In genomic region chr4:7793186-7793585, GRCh38 we compare ENCODE assay signal across 1 cellular context.
TF ChIP-seq lines count a peak whose summit lies in the region.

No MANE protein-coding gene starts in this region.

TF ChIP-seq in GM12878, 131 proteins besides CTCF, POLR2A, EP300 and RAD21:
- TF ChIP-seq ZBTB40 (IDR thresholded peaks at IDR 0.05; ENCODE audit: borderline replicate concordance), result peak; percentile 92
- peak; percentile 72 for TF ChIP-seq RUNX3 (IDR thresholded peaks at IDR 0.05; ENCODE audit: low read length)
- TF ChIP-seq ZBTB4 (CRISPR knock-in tag; IDR thresholded peaks at IDR 0.05), result no peak
- TF ChIP-seq NFIC (IDR thresholded peaks at IDR 0.05; ENCODE audit: low read depth, low read length), result peak; percentile 18; the same call in 1 of the 2 replicates
- no peak for TF ChIP-seq MTA3 (IDR thresholded peaks at IDR 0.05; ENCODE audit: borderline replicate concordance, low read length)
- no peak for TF ChIP-seq TCF3 (IDR thresholded peaks at IDR 0.05; ENCODE audit: borderline replicate concordance, insufficient read depth, low read depth, low read length)
- TF ChIP-seq RBBP5 (conservative IDR thresholded peaks at IDR 0.05), result no peak
- TF ChIP-seq BCL3 (IDR thresholded peaks at IDR 0.05; ENCODE audit: borderline replicate concordance, insufficient read depth, low read depth, low read length, poor library complexity, severe bottlenecking), result no peak
- TF ChIP-seq SUZ12 (IDR thresholded peaks at IDR 0.05; ENCODE audit: unreplicated experiment), result no peak
- TF ChIP-seq NFYA (IDR thresholded peaks at IDR 0.05; ENCODE audit: borderline replicate concordance, low read depth, low read length), result no peak
TF ChIP-seq in GM12878: peak in this region for 3.
